ENCODE assay signal across 21 cellular contexts in genomic region chr9:130342714-130343085, GRCh38.
DNase-seq lines count a peak whose midpoint lies in the region; ATAC-seq, FAIRE-seq and TF ChIP-seq lines count a peak whose summit lies in the region.
"Had no signal": no experiment of that assay in that cellular context is flagged by ENCODE, and none has a peak within 500 bp of the region (broad histone marks: within the 10 kb centered on the region; RNA-seq: fewer than 3 reads in every experiment).

No MANE protein-coding gene starts in this region.

- in situ Hi-C loops in mammary epithelial cell (cut with MboI; ENCODE audit: low sequenced_read_pairs in 2 of 2) = loop anchor here in 1 of 2 donors (10.0 kb wide), 1 partner anchor 238 kb away; no protein-coding TSS in a partner anchor

- intact Hi-C loops in kidney (cut with DNase I) (no loop called here), mammary epithelial cell (cut with micrococcal nuclease) (loop anchor here (1.0 to 2.0 kb wide), 2 partner anchors 235 to 458 kb away; no protein-coding TSS in a partner anchor), esophagus squamous epithelium (cut with DNase I) (loop anchor here (10.0 kb wide), 1 partner anchor 238 kb away; no protein-coding TSS in a partner anchor)

- no peaks in the 10 kb centered on the region for H3K27me3 Mint-ChIP-seq in WTC11 (ENCODE audit: low read depth)
- H3K27me3 Mint-ChIP-seq: CD4-positive, CD25-positive, alpha-beta regulatory T cell had no signal

- H3K9ac ChIP-seq in kidney (ENCODE audit: low read length in 2 of 2) (no peak overlapping the region), rectal smooth muscle tissue (ENCODE audit: low read length) (no peak overlapping the region), mammary epithelial cell (ENCODE audit: insufficient read depth, low read length) (no peak overlapping the region)
- H3K9ac ChIP-seq: GM23248 had no signal

- ATAC-seq in WTC11 = no peak
- no peak for ATAC-seq in HG02610 (IDR thresholded peaks at IDR 0.05; ENCODE audit: unreplicated experiment)
- ATAC-seq: CD8-positive, alpha-beta T cell had no signal

- H3K4me1 ChIP-seq in kidney (ENCODE audit: control insufficient read depth in 1 of 2, insufficient read depth in 1 of 2, low read depth in 1 of 2, low read length in 2 of 2) (peaks cover 0 to 2% of the 10 kb centered on the region in 2 donors), rectal smooth muscle tissue (ENCODE audit: control insufficient read depth, insufficient read depth, low read length) (no peaks in the 10 kb centered on the region), mammary epithelial cell (ENCODE audit: insufficient read depth, low read length) (no peaks in the 10 kb centered on the region), esophagus squamous epithelium (peaks cover 0 to 7% (median 0%) of the 10 kb centered on the region in 3 donors)
- H3K4me1 ChIP-seq: HAP-1 had no signal

- no peaks in the 10 kb centered on the region for H3K27me3 ChIP-seq in H7 (ENCODE audit: control insufficient read depth, insufficient read depth, low read length)
- H3K27me3 ChIP-seq in rectal smooth muscle tissue (ENCODE audit: control insufficient read depth, insufficient read depth, low read length) = no peaks in the 10 kb centered on the region
- H3K27me3 ChIP-seq in mammary epithelial cell (ENCODE audit: insufficient read depth, low read length) = no peaks in the 10 kb centered on the region
- H3K27me3 ChIP-seq in esophagus squamous epithelium = peaks cover 0 to 15% (median 0%) of the 10 kb centered on the region in 4 donors

- H3K4me2 ChIP-seq in mammary epithelial cell (ENCODE audit: insufficient read depth, low read depth, low read length) = no peak overlapping the region

- CTCF ChIA-PET in WTC11 (lab: Charles Lee) (interaction anchor here (0.5 to 2.1 kb wide), 12 partner anchors 13 to 235 kb away, joined by 3 to 11 read pairs (median 4); partner anchors contain the start of gene HMCN2), mammary epithelial cell (lab: Charles Lee; ENCODE audit: low non-redundant PET) (no interaction called here)

- H3K4me3 Mint-ChIP-seq in WTC11 = no peak overlapping the region
- H3K4me3 Mint-ChIP-seq: CD4-positive, CD25-positive, alpha-beta regulatory T cell; CD8-positive, alpha-beta T cell; HFFc6 had no signal

- H3K27ac ChIP-seq in kidney (ENCODE audit: low read depth in 2 of 2, low read length in 2 of 2) = no peak overlapping the region
- peak overlapping the region; percentile 37 for H3K27ac ChIP-seq in rectal smooth muscle tissue (ENCODE audit: low read depth, low read length)
- H3K27ac ChIP-seq in mammary epithelial cell (ENCODE audit: insufficient read depth, low read depth, low read length) = no peak overlapping the region
- peak overlapping the region in 1 of 4 donors; percentile 18 for H3K27ac ChIP-seq in esophagus squamous epithelium
- H3K27ac ChIP-seq: C4-2B, GM23248 had no signal

- no peaks in the 10 kb centered on the region for H4K20me1 ChIP-seq in mammary epithelial cell (ENCODE audit: insufficient read depth, low read length)

- H3K36me3 ChIP-seq in H7 (replicated peaks; ENCODE audit: control insufficient read depth, insufficient read depth, low read length) (no peaks in the 10 kb centered on the region), kidney (ENCODE audit: control insufficient read depth in 1 of 2, insufficient read depth in 2 of 2, low read length in 2 of 2) (no peaks in the 10 kb centered on the region), rectal smooth muscle tissue (ENCODE audit: control insufficient read depth, insufficient read depth, low read length) (no peaks in the 10 kb centered on the region), mammary epithelial cell (ENCODE audit: insufficient read depth, low read length) (no peaks in the 10 kb centered on the region), esophagus squamous epithelium (no peaks in the 10 kb centered on the region)
- H3K36me3 ChIP-seq: HAP-1 had no signal

- no TSS peak for BruUV-seq in mammary epithelial cell (replicated peaks; lab: Mats Ljungman, UMichigan)

- no peak overlapping the region for H2AFZ ChIP-seq in mammary epithelial cell (ENCODE audit: low read depth, low read length)
- H2AFZ ChIP-seq: GM23248 had no signal

- WGBS in mammary epithelial cell (ENCODE audit: low coverage, missing lambda C conversion rate) = 76% methylated on average over 6 of the region's 11 CpGs
- WGBS in esophagus squamous epithelium, 2 donors = 61 to 100% methylated on average over 1 to 7 of the region's 11 CpGs

- H3K4me1 Mint-ChIP-seq in WTC11 = 0 out of 2 replicates have a peak, but pooled peaks cover 3% of the 10 kb centered on the region
- H3K4me1 Mint-ChIP-seq: CD4-positive, CD25-positive, alpha-beta regulatory T cell had no signal

- TF ChIP-seq POLR2A in esophagus squamous epithelium (IDR thresholded peaks at IDR 0.05) = no peak

- dilution Hi-C loops in mammary epithelial cell (cut with HindIII; ENCODE audit: low sequenced_read_pairs) = loop anchor here (5.0 kb wide), 1 partner anchor 35 kb away; no protein-coding TSS in a partner anchor

- DNase-seq in H7 (peak; percentile 50), WTC11 (ENCODE audit: low spot score) (no peak), kidney (peak; percentile 52), mammary epithelial cell (no peak), esophagus squamous epithelium (lab: John Stamatoyannopoulos, UW) (no peak), hippocampal formation (lab: John Stamatoyannopoulos, UW) (no peak)
- DNase-seq: DMS 273 treated with DMSO at 0.1 percent for 48 hours, DMS79, EL, GDM1, HFFc6 had no signal

- H3K79me2 ChIP-seq in mammary epithelial cell (ENCODE audit: insufficient read depth, low read length) = no peaks in the 10 kb centered on the region

- H3K36me3 Mint-ChIP-seq in WTC11 = no peaks in the 10 kb centered on the region
- H3K36me3 Mint-ChIP-seq: CD4-positive, CD25-positive, alpha-beta regulatory T cell; CD8-positive, alpha-beta T cell had no signal

- H3K9me3 ChIP-seq in kidney (ENCODE audit: control insufficient read depth in 1 of 2, low read length in 2 of 2) (no peaks in the 10 kb centered on the region), mammary epithelial cell (replicated peaks; ENCODE audit: insufficient read depth, low read length) (no peaks in the 10 kb centered on the region), esophagus squamous epithelium (no peaks in the 10 kb centered on the region)
- H3K9me3 ChIP-seq: HAP-1 had no signal

- no peak overlapping the region for H3K27ac Mint-ChIP-seq in WTC11
- H3K27ac Mint-ChIP-seq: CD4-positive, CD25-positive, alpha-beta regulatory T cell; CD8-positive, alpha-beta T cell; HFFc6 had no signal

- TF ChIP-seq CTCF in WTC11 (IDR thresholded peaks at IDR 0.05) (no peak), kidney (IDR thresholded peaks at IDR 0.05; ENCODE audit: borderline replicate concordance, extremely low read depth, insufficient read depth) (no peak), mammary epithelial cell (conservative IDR thresholded peaks at IDR 0.05 in 1 of 2, IDR thresholded peaks at IDR 0.05 in 1 of 2; ENCODE audit: extremely low read depth in 1 of 2, insufficient read depth in 1 of 2, low read depth in 1 of 2, low read length in 2 of 2) (no peak), esophagus squamous epithelium (IDR thresholded peaks at IDR 0.05) (no peak)

- POLR2A ChIA-PET in WTC11 (lab: Charles Lee) = no interaction called here

- no peak overlapping the region for H3K4me3 ChIP-seq in H7 (ENCODE audit: insufficient read depth, low read depth, low read length)
- H3K4me3 ChIP-seq in kidney (ENCODE audit: low read length in 2 of 2) = no peak overlapping the region
- no peak overlapping the region for H3K4me3 ChIP-seq in rectal smooth muscle tissue (ENCODE audit: low read length)
- H3K4me3 ChIP-seq in mammary epithelial cell (replicated peaks in 1 of 3; ENCODE audit: insufficient read depth in 1 of 3, low read depth in 2 of 3, low read length in 3 of 3) = no peak overlapping the region
- no peak overlapping the region for H3K4me3 ChIP-seq in esophagus squamous epithelium
- H3K4me3 ChIP-seq: GM12878, GM23248, HAP-1 had no signal

- FAIRE-seq in kidney (lab: Jason Lieb, UNC) = no peak
- FAIRE-seq: D721Med, GM12878, GM19239 had no signal

- no peaks in the 10 kb centered on the region for H3K9me3 Mint-ChIP-seq in WTC11
- H3K9me3 Mint-ChIP-seq: CD4-positive, CD25-positive, alpha-beta regulatory T cell; CD8-positive, alpha-beta T cell; HFFc6 had no signal

TF ChIP-seq in WTC11, 78 proteins besides CTCF, POLR2A, EP300 and RAD21 (continues in another document):
- no peak for TF ChIP-seq EMX1 (CRISPR knock-in tag; IDR thresholded peaks at IDR 0.05)
- no peak for TF ChIP-seq ZNF512 (CRISPR knock-in tag; IDR thresholded peaks at IDR 0.05; ENCODE audit: borderline replicate concordance)

Comparison
In these comparisons a context has a peak if more than half of its experiments do, and no peak if none do; other contexts are left out.
1. DNase-seq: peak in H7 (single experiment) and kidney (single experiment); none in WTC11 (single experiment), mammary epithelial cell (single experiment), esophagus squamous epithelium (single experiment) and hippocampal formation (0 of 2).